Comparison of ENCODE assay signal across 21 cellular contexts in the genomic region with DNA sequence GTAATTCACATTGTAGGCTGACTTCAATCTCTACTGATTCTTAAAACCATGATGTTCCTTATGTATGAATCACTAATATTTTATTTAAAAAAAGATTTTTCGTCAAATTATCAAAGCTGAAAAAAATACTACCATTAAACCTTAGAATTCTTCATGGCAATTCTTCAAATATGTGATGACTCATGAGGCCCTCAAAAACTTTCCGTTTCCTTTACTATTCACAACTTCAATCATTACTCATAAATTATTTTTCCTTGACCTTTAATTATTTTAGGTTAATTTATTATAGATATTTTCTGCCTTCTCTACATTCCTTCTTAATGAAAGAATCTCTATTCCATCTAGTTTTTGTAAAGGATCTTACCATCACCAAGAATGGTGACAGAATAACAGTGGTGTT.
A peak's percentile ranks its signal among the peaks of the same experiment; 100 is the strongest.
DNase-seq lines count a peak whose midpoint lies in the region; ATAC-seq, FAIRE-seq and TF ChIP-seq lines count a peak whose summit lies in the region.
"Had no signal": no experiment of that assay in that cellular context is flagged by ENCODE, and none has a peak within 500 bp of the region (broad histone marks: within the 10 kb centered on the region; RNA-seq: fewer than 3 reads in every experiment).

No MANE protein-coding gene starts in this region.

- no peak overlapping the region for H3K14ac ChIP-seq in mesenchymal stem cell (ENCODE audit: low read length in 2 of 2)

- H3K4me3 ChIP-seq in astrocyte (ENCODE audit: insufficient read depth, low read depth, low read length) (no peak overlapping the region), retinal pigment epithelial cell (ENCODE audit: low read length) (no peak overlapping the region), mesenchymal stem cell (ENCODE audit: insufficient read depth in 1 of 2, low read depth in 1 of 2, low read length in 2 of 2) (no peak overlapping the region)
- H3K4me3 ChIP-seq: dorsolateral prefrontal cortex, right lobe of liver had no signal

- H3K4me1 ChIP-seq in astrocyte (ENCODE audit: insufficient read depth, low read length), result peaks cover 6% of the 10 kb centered on the region
- H3K4me1 ChIP-seq in mesenchymal stem cell (ENCODE audit: control insufficient read depth, insufficient read depth, low read depth, low read length), result no peaks in the 10 kb centered on the region
- H3K4me1 ChIP-seq: right lobe of liver had no signal

- H3K27me3 Mint-ChIP-seq in astrocyte (ENCODE audit: low read depth, unreplicated experiment), result no peaks in the 10 kb centered on the region
- H3K27me3 Mint-ChIP-seq: naive thymus-derived CD4-positive, alpha-beta T cell had no signal

- H2AFZ ChIP-seq in astrocyte (ENCODE audit: low read depth, low read length), result no peak overlapping the region
- no peak overlapping the region for H2AFZ ChIP-seq in mesenchymal stem cell (ENCODE audit: low read depth, low read length)

- no peaks in the 10 kb centered on the region for H3K79me2 ChIP-seq in astrocyte (ENCODE audit: insufficient read depth, low read length)

- 34% methylated on average over 2 of the region's 2 CpGs for WGBS in mesenchymal stem cell

- H3K27ac Mint-ChIP-seq in astrocyte (ENCODE audit: unreplicated experiment), result no peak overlapping the region
- H3K27ac Mint-ChIP-seq: CD14-positive monocyte; H9; naive thymus-derived CD4-positive, alpha-beta T cell; WTC11 had no signal

- no peaks in the 10 kb centered on the region for H3K9me3 Mint-ChIP-seq in astrocyte (ENCODE audit: unreplicated experiment)
- H3K9me3 Mint-ChIP-seq: CD14-positive monocyte, H9, WTC11 had no signal

- DNase-seq in EL (peak; percentile 1), astrocyte (ENCODE audit: low read depth) (peak; percentile 46), fibroblast of peridontal ligament (ENCODE audit: extremely low read depth) (peak; percentile 16), retinal pigment epithelial cell (ENCODE audit: low read depth) (peak; percentile 32), mesenchymal stem cell (no peak), NCI-H146 treated with DMSO at 0.1 percent for 48 hours (lab: John Stamatoyannopoulos, UW; ENCODE audit: unreplicated experiment) (no peak), pons (ENCODE audit: low spot score) (no peak)
- DNase-seq: activated CD4-positive, alpha-beta T cell treated with anti-CD3 and anti-CD28 coated beads, Interleukin-2, amount 50 U/mL, for 48 hours; activated gamma-delta T cell treated with Interleukin-2 at 50 U/mL for 16 hours; DMS 273 treated with DMSO at 0.1 percent for 48 hours; dorsolateral prefrontal cortex; GDM1; H9; mesendoderm; naive thymus-derived CD4-positive, alpha-beta T cell; NCI-H187; NCI-H748 treated with DMSO at 0.1 percent for 48 hours; right lobe of liver had no signal

- H3K27me3 ChIP-seq in astrocyte (ENCODE audit: insufficient read depth, low read length), result no peaks in the 10 kb centered on the region
- no peaks in the 10 kb centered on the region for H3K27me3 ChIP-seq in mesenchymal stem cell (ENCODE audit: control insufficient read depth in 1 of 2, insufficient read depth in 1 of 2, low read length in 2 of 2)
- H3K27me3 ChIP-seq: right lobe of liver had no signal

- H2BK120ac ChIP-seq in mesenchymal stem cell (ENCODE audit: low read depth, low read length), result no peak overlapping the region

- TF ChIP-seq CTCF in astrocyte (IDR thresholded peaks at IDR 0.05; ENCODE audit: insufficient read depth, low read depth, low read length) (no peak), retinal pigment epithelial cell (conservative IDR thresholded peaks at IDR 0.05; ENCODE audit: low read depth, low read length) (no peak)

- H2BK15ac ChIP-seq in mesenchymal stem cell (ENCODE audit: low read depth, poor library complexity, severe bottlenecking), result no peak overlapping the region

- H3K4ac ChIP-seq in mesenchymal stem cell (ENCODE audit: low read depth in 1 of 2, low read length in 2 of 2), result no peak overlapping the region

- no peaks in the 10 kb centered on the region for H3K36me3 Mint-ChIP-seq in astrocyte (ENCODE audit: low read depth, unreplicated experiment)
- H3K36me3 Mint-ChIP-seq: CD14-positive monocyte; naive thymus-derived CD4-positive, alpha-beta T cell; WTC11 had no signal

- H3K9ac ChIP-seq in astrocyte (ENCODE audit: low read length) (no peak overlapping the region), mesenchymal stem cell (ENCODE audit: low read length) (no peak overlapping the region)

- H2BK5ac ChIP-seq in mesenchymal stem cell (ENCODE audit: low read depth, low read length, poor library complexity, severe bottlenecking), result no peak overlapping the region

- peak overlapping the region; percentile 33 for H3K27ac ChIP-seq in astrocyte (ENCODE audit: low read depth, low read length)
- no peak overlapping the region for H3K27ac ChIP-seq in mesenchymal stem cell (ENCODE audit: low read length, poor library complexity, severe bottlenecking)
- H3K27ac ChIP-seq: dorsolateral prefrontal cortex, right lobe of liver had no signal

- ATAC-seq in HG03457 (IDR thresholded peaks at IDR 0.05; ENCODE audit: unreplicated experiment), result no peak
- ATAC-seq: naive thymus-derived CD4-positive, alpha-beta T cell; right lobe of liver; WTC11 had no signal

- H2AK5ac ChIP-seq in mesenchymal stem cell (ENCODE audit: low read length, severe bottlenecking), result no peak overlapping the region

- H4K8ac ChIP-seq in mesenchymal stem cell (ENCODE audit: low read length), result no peak overlapping the region

- FAIRE-seq in astrocyte (lab: Jason Lieb, UNC), result no peak

- H3K36me3 ChIP-seq in astrocyte (ENCODE audit: insufficient read depth, low read length), result no peaks in the 10 kb centered on the region
- no peaks in the 10 kb centered on the region for H3K36me3 ChIP-seq in mesenchymal stem cell (ENCODE audit: control insufficient read depth in 1 of 2, insufficient read depth in 2 of 2, low read depth in 1 of 2, low read length in 2 of 2)
- H3K36me3 ChIP-seq: right lobe of liver had no signal

- H4K20me1 ChIP-seq in astrocyte (ENCODE audit: insufficient read depth, low read length), result no peaks in the 10 kb centered on the region

- no peak overlapping the region for H3K4me3 Mint-ChIP-seq in astrocyte (ENCODE audit: unreplicated experiment)
- H3K4me3 Mint-ChIP-seq: CD14-positive monocyte; H9; naive thymus-derived CD4-positive, alpha-beta T cell; WTC11 had no signal

- no peak overlapping the region for H3K23ac ChIP-seq in mesenchymal stem cell (ENCODE audit: low read length in 2 of 2)

- H3K9me3 ChIP-seq in astrocyte (ENCODE audit: insufficient read depth, low read depth, low read length) (no peaks in the 10 kb centered on the region), mesenchymal stem cell (ENCODE audit: control insufficient read depth, low read length) (no peaks in the 10 kb centered on the region)
- H3K9me3 ChIP-seq: right lobe of liver had no signal

- no peaks in the 10 kb centered on the region for H3K79me1 ChIP-seq in mesenchymal stem cell (replicated peaks; ENCODE audit: low read length, poor library complexity, severe bottlenecking)

- peak overlapping the region; percentile 40 for H3K4me2 ChIP-seq in astrocyte (ENCODE audit: low read length)
- no peak overlapping the region for H3K4me2 ChIP-seq in mesenchymal stem cell (ENCODE audit: low read length, poor library complexity, severe bottlenecking)

- H2BK12ac ChIP-seq in mesenchymal stem cell (ENCODE audit: low read length in 2 of 2), result no peak overlapping the region

- H3K18ac ChIP-seq in mesenchymal stem cell (ENCODE audit: low read depth in 1 of 2, low read length in 2 of 2), result no peak overlapping the region

- H4K91ac ChIP-seq in mesenchymal stem cell (ENCODE audit: low read length), result no peak overlapping the region

- H3K4me1 Mint-ChIP-seq in astrocyte (ENCODE audit: low read depth, unreplicated experiment), result peaks cover 9% of the 10 kb centered on the region
- H3K4me1 Mint-ChIP-seq: CD14-positive monocyte; naive thymus-derived CD4-positive, alpha-beta T cell had no signal

Comparison
In these comparisons a context has a peak if more than half of its experiments do, and no peak if none do; other contexts are left out.
1. DNase-seq: peak in EL (single experiment), astrocyte (single experiment), fibroblast of peridontal ligament (single experiment) and retinal pigment epithelial cell (single experiment); none in mesenchymal stem cell (single experiment), NCI-H146 treated with DMSO at 0.1 percent for 48 hours (single experiment) and pons (single experiment).